In the genomic region with DNA sequence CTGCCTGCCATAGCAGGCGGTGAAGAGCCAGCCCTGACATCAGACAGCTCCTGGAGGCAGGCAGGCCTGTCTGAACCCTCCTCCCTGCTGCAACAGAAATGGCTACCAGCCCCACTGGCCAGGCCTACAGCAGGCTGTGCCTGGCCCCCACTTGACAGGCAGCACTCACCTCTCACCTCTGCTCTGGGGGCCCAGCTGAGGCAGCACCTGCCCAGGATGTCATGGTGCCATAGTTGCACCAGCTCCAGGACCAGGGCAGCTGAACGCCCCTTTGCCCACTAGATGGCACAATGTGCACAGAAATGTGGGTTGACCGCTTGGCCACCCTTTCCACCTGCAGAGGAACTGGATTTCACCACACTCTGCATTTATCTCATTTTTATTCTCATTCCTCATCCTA, we compare ENCODE assay signal across 1 cellular context.
TF ChIP-seq lines count a peak whose summit lies in the region.

No MANE protein-coding gene starts in this region.

TF ChIP-seq in GM12878, 131 proteins besides CTCF, POLR2A, EP300 and RAD21:
- TF ChIP-seq BCL11A (IDR thresholded peaks at IDR 0.05; ENCODE audit: low read depth, low read length) (no peak), HDGF (IDR thresholded peaks at IDR 0.05) (peak; percentile 51; the same call in 1 of the 2 replicates), RUNX3 (IDR thresholded peaks at IDR 0.05; ENCODE audit: low read length) (peak; percentile 45; the same call in 1 of the 2 replicates), YY1 (IDR thresholded peaks at IDR 0.05; ENCODE audit: low read depth, low read length) (peak; percentile 67; the same call in 1 of the 2 replicates), SMARCA5 (IDR thresholded peaks at IDR 0.05) (peak; percentile 50; the same call in 1 of the 2 replicates), SPI1 (IDR thresholded peaks at IDR 0.05; ENCODE audit: borderline replicate concordance, insufficient read depth, low read depth, low read length) (peak; percentile 55; the same call in 1 of the 2 replicates), PAX5 (IDR thresholded peaks at IDR 0.05; ENCODE audit: borderline replicate concordance, low read depth, low read length) (peak; percentile 60; the same call in 1 of the 2 replicates), SIX5 (IDR thresholded peaks at IDR 0.05; ENCODE audit: low read depth, low read length, severe bottlenecking) (no peak), BHLHE40 (IDR thresholded peaks at IDR 0.05; ENCODE audit: borderline replicate concordance in 1 of 2, low read depth in 2 of 2, low read length in 1 of 2) (peak; percentile 25 to 40; a peak in 1 of 4 replicates), NFIC (IDR thresholded peaks at IDR 0.05; ENCODE audit: low read depth, low read length) (no peak), SMC3 (IDR thresholded peaks at IDR 0.05; ENCODE audit: borderline replicate concordance, low read length) (peak; percentile 83)
